ENCODE assay signal across 22 cellular contexts in genomic region chr3:170735821-170736220, GRCh38.
DNase-seq lines count a peak whose midpoint lies in the region; ATAC-seq and TF ChIP-seq lines count a peak whose summit lies in the region.
"Had no signal": no experiment of that assay in that cellular context is flagged by ENCODE, and none has a peak within 500 bp of the region (broad histone marks: within the 10 kb centered on the region; RNA-seq: fewer than 3 reads in every experiment).

No MANE protein-coding gene starts in this region.

- H3K9me3 ChIP-seq in fibroblast of lung (ENCODE audit: control insufficient read depth, insufficient read depth, low read depth, low read length) (no peaks in the 10 kb centered on the region), tibial nerve (no peaks in the 10 kb centered on the region)

- H3K27me3 Mint-ChIP-seq in activated T-cell treated with anti-CD3 and anti-CD28 coated beads, Interleukin-2, amount 50 U/mL, for 72 hours (ENCODE audit: low read depth): peaks cover 35% of the 10 kb centered on the region
- no peaks in the 10 kb centered on the region for H3K27me3 Mint-ChIP-seq in osteocyte (ENCODE audit: unreplicated experiment)

- H3K4me3 Mint-ChIP-seq in activated T-cell treated with anti-CD3 and anti-CD28 coated beads, Interleukin-2, amount 50 U/mL, for 72 hours: no peak overlapping the region
- H3K4me3 Mint-ChIP-seq in osteocyte (ENCODE audit: unreplicated experiment): no peak overlapping the region
- H3K4me3 Mint-ChIP-seq: CD8-positive, alpha-beta memory T cell had no signal

- H3K4me1 ChIP-seq in fibroblast of lung (ENCODE audit: control insufficient read depth, extremely low read depth, insufficient read depth, low read length) (peaks cover 47% of the 10 kb centered on the region), tibial nerve (peaks cover 0 to 13% (median 4%) of the 10 kb centered on the region in 4 donors)

- TF ChIP-seq EP300 in tibial nerve (IDR thresholded peaks at IDR 0.05): no peak

- no peak overlapping the region for H3K9ac ChIP-seq in fibroblast of lung (ENCODE audit: insufficient read depth, low read length)

- no peak for DNase-seq in activated T-cell treated with anti-CD3 and anti-CD28 coated beads, Interleukin-2, amount 50 U/mL, for 72 hours
- DNase-seq in activated T-cell treated with anti-CD3 and anti-CD28 coated beads, Interleukin-2, amount 50 U/mL, for 1 hour: no peak
- DNase-seq in OCI-M1 (lab: John Stamatoyannopoulos, UW) (peak; percentile 61), fibroblast of lung (ENCODE audit: low read depth in 2 of 2) (no peak), osteocyte (ENCODE audit: extremely low spot score, unreplicated experiment) (no peak), NCI-H510A treated with DMSO at 0.1 percent for 48 hours (lab: John Stamatoyannopoulos, UW) (no peak), tibial nerve (ENCODE audit: low spot score in 2 of 2) (no peak)
- DNase-seq: 8988T; Calu3; CD8-positive, alpha-beta memory T cell; DMS153; KG1; NCI-H1105; NCI-H146; NCI-H2029; NCI-H2227 treated with DMSO at 0.1 percent for 48 hours; NCI-H524 treated with DMSO at 0.1 percent for 48 hours; SHP77 had no signal

- no peak for TF ChIP-seq POLR2A in tibial nerve (IDR thresholded peaks at IDR 0.05)

- peak overlapping the region; percentile 76 for H3K4me2 ChIP-seq in fibroblast of lung (ENCODE audit: extremely low read depth, insufficient read depth, low read length)

- H3K4me1 Mint-ChIP-seq in activated T-cell treated with anti-CD3 and anti-CD28 coated beads, Interleukin-2, amount 50 U/mL, for 72 hours (ENCODE audit: low read depth): no peaks in the 10 kb centered on the region
- H3K4me1 Mint-ChIP-seq in osteocyte (ENCODE audit: unreplicated experiment): peaks cover 35% of the 10 kb centered on the region
- H3K4me1 Mint-ChIP-seq: CD8-positive, alpha-beta memory T cell had no signal

- no peaks in the 10 kb centered on the region for H3K36me3 Mint-ChIP-seq in activated T-cell treated with anti-CD3 and anti-CD28 coated beads, Interleukin-2, amount 50 U/mL, for 72 hours (ENCODE audit: insufficient read depth in 2 of 2)
- H3K36me3 Mint-ChIP-seq in osteocyte (ENCODE audit: unreplicated experiment): no peaks in the 10 kb centered on the region
- H3K36me3 Mint-ChIP-seq: CD8-positive, alpha-beta memory T cell had no signal

- ATAC-seq in activated T-cell treated with anti-CD3 and anti-CD28 coated beads, Interleukin-2, amount 50 U/mL, for 72 hours (replicated peaks in 1 of 2): no peak
- ATAC-seq in HG02759 (IDR thresholded peaks at IDR 0.05; ENCODE audit: unreplicated experiment): no peak
- ATAC-seq: HepG2 had no signal

- peak overlapping the region; percentile 28 for H3K27ac Mint-ChIP-seq in activated T-cell treated with anti-CD3 and anti-CD28 coated beads, Interleukin-2, amount 50 U/mL, for 72 hours
- peak overlapping the region; percentile 44 for H3K27ac Mint-ChIP-seq in osteocyte (ENCODE audit: unreplicated experiment)
- H3K27ac Mint-ChIP-seq: CD8-positive, alpha-beta memory T cell had no signal

- H4K20me1 ChIP-seq in fibroblast of lung (ENCODE audit: control insufficient read depth, extremely low read depth, insufficient read depth, low read length): no peaks in the 10 kb centered on the region

- no peaks in the 10 kb centered on the region for H3K36me3 ChIP-seq in fibroblast of lung (ENCODE audit: control insufficient read depth, insufficient read depth, low read length)
- no peaks in the 10 kb centered on the region for H3K36me3 ChIP-seq in tibial nerve

- WGBS in tibial nerve, 2 donors: 82% methylated on average over 2 of the region's 2 CpGs

- H2AFZ ChIP-seq in fibroblast of lung (ENCODE audit: low read length): no peak overlapping the region

- TF ChIP-seq CTCF in fibroblast of lung (conservative IDR thresholded peaks at IDR 0.05 in 1 of 2, IDR thresholded peaks at IDR 0.05 in 1 of 2; ENCODE audit: low read depth in 1 of 2, low read length in 2 of 2) (no peak), osteocyte (IDR thresholded peaks at IDR 0.05) (no peak), tibial nerve (IDR thresholded peaks at IDR 0.05) (no peak)

- H3K4me3 ChIP-seq in fibroblast of lung (replicated peaks in 1 of 4; ENCODE audit: control extremely low read depth in 1 of 4, insufficient read depth in 1 of 4, low read depth in 3 of 4, low read length in 4 of 4) (peak overlapping the region in 2 of 4 experiments; percentile 21 to 50), tibial nerve (no peak overlapping the region)

- H3K9me3 Mint-ChIP-seq in activated T-cell treated with anti-CD3 and anti-CD28 coated beads, Interleukin-2, amount 50 U/mL, for 72 hours: no peaks in the 10 kb centered on the region
- H3K9me3 Mint-ChIP-seq in osteocyte (ENCODE audit: unreplicated experiment): peaks cover 3% of the 10 kb centered on the region

- H3K27me3 ChIP-seq in fibroblast of lung (ENCODE audit: control insufficient read depth, insufficient read depth, low read length) (no peaks in the 10 kb centered on the region), tibial nerve (no peaks in the 10 kb centered on the region)

- H3K27ac ChIP-seq in fibroblast of lung (ENCODE audit: insufficient read depth, low read length) (peak overlapping the region; percentile 35), tibial nerve (peak overlapping the region in 1 of 4 donors; percentile 54)
- H3K27ac ChIP-seq: C4-2B, HL-60 had no signal

- peaks cover 20% of the 10 kb centered on the region for H3K79me2 ChIP-seq in fibroblast of lung (ENCODE audit: control insufficient read depth, insufficient read depth, low read length)
